35 cellular contexts compared by ENCODE assay signal in the genomic region with DNA sequence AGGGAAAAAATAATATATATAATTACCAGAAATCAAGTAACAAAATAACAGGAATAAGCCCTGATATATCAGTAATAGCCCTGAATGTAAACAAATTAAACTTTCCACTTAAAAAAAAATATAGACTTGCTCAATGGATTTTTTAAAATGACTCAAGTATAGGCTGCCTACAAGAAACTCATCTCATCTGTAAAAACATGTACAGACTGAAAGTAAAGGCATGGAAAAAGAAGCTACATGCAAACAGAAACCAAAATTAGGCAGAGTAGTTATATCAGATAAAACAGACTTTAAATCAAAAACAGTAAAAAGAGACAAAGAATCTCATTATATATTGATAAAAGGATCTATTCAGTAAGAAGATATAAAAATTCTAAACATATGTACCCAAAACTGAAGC.
"Had no signal": no experiment of that assay in that cellular context is flagged by ENCODE, and none has a peak within 500 bp of the region (broad histone marks: within the 10 kb centered on the region; RNA-seq: fewer than 3 reads in every experiment).

No MANE protein-coding gene starts in this region.

- H3K36me3 ChIP-seq: adrenal gland, SJCRH30, WERI-Rb-1 had no signal

- FAIRE-seq: astrocyte, bronchial epithelial cell, colon had no signal

- DNase-seq: activated CD4-positive, alpha-beta T cell treated with anti-CD3 and anti-CD28 coated beads for 1 hour; activated CD4-positive, alpha-beta T cell treated with anti-CD3 and anti-CD28 coated beads, Interleukin-2, amount 10 ng/mL, durations not matched to agents 7 days and 5 days; activated CD4-positive, alpha-beta T cell treated with anti-CD3 and anti-CD28 coated beads, Interleukin-2, amount 50 U/mL, for 48 hours; activated CD4-positive, CD25-positive, alpha-beta regulatory T cell; activated CD8-positive, alpha-beta memory T cell treated with anti-CD3 and anti-CD28 coated beads for 24 hours; activated CD8-positive, alpha-beta memory T cell treated with anti-CD3 and anti-CD28 coated beads, Interleukin-2, amount 10 ng/mL, durations not matched to agents 7 days and 5 days; activated gamma-delta T cell treated with Interleukin-2 at 50 U/mL for 16 hours; activated naive CD4-positive, alpha-beta T cell treated with anti-CD3 and anti-CD28 coated beads, Interleukin-2, amount 10 ng/mL, durations not matched to agents 7 days and 5 days; activated naive CD8-positive, alpha-beta T cell treated with anti-CD3 and anti-CD28 coated beads, Interleukin-2, amount 10 ng/mL, durations not matched to agents 7 days and 5 days; activated T-cell treated with anti-CD3 and anti-CD28 coated beads, Interleukin-2, amount 50 U/mL, for 1 hour; activated T-cell treated with anti-CD3 and anti-CD28 coated beads, Interleukin-2, amount 50 U/mL, for 72 hours; adrenal gland; body of pancreas; caudate nucleus; MM.1S; MV-4-11; NCI-H1092; NCI-H1436 treated with DMSO at 0.1 percent for 48 hours; NCI-H1694 treated with DMSO at 0.1 percent for 48 hours; NCI-H2029; NCI-H2227 treated with DMSO at 0.1 percent for 48 hours; NCI-H446 treated with DMSO at 0.1 percent for 48 hours; NCI-H524; NCI-H69; NCI-H82; SHP77; SJCRH30; T1000; WERI-Rb-1 had no signal

- H3K9me3 ChIP-seq: body of pancreas, SJCRH30 had no signal

- H3K4me3 Mint-ChIP-seq: activated CD4-positive, alpha-beta T cell treated with anti-CD3 and anti-CD28 coated beads, Interleukin-2, amount 10 ng/mL, durations not matched to agents 7 days and 5 days; activated CD8-positive, alpha-beta memory T cell treated with anti-CD3 and anti-CD28 coated beads, Interleukin-2, amount 10 ng/mL, durations not matched to agents 7 days and 5 days; activated naive CD4-positive, alpha-beta T cell treated with anti-CD3 and anti-CD28 coated beads, Interleukin-2, amount 10 ng/mL, durations not matched to agents 7 days and 5 days; activated naive CD8-positive, alpha-beta T cell treated with anti-CD3 and anti-CD28 coated beads, Interleukin-2, amount 10 ng/mL, durations not matched to agents 7 days and 5 days; activated T-cell treated with anti-CD3 and anti-CD28 coated beads, Interleukin-2, amount 50 U/mL, for 72 hours had no signal

- H3K9ac ChIP-seq: KMS-11 had no signal

- H3K4me3 ChIP-seq: adrenal gland, body of pancreas, SJCRH30, SK-N-MC had no signal

- H3K27ac Mint-ChIP-seq: activated CD4-positive, alpha-beta T cell treated with anti-CD3 and anti-CD28 coated beads, Interleukin-2, amount 10 ng/mL, durations not matched to agents 7 days and 5 days; activated CD8-positive, alpha-beta memory T cell treated with anti-CD3 and anti-CD28 coated beads, Interleukin-2, amount 10 ng/mL, durations not matched to agents 7 days and 5 days; activated naive CD4-positive, alpha-beta T cell treated with anti-CD3 and anti-CD28 coated beads, Interleukin-2, amount 10 ng/mL, durations not matched to agents 7 days and 5 days; activated naive CD8-positive, alpha-beta T cell treated with anti-CD3 and anti-CD28 coated beads, Interleukin-2, amount 10 ng/mL, durations not matched to agents 7 days and 5 days; activated T-cell treated with anti-CD3 and anti-CD28 coated beads, Interleukin-2, amount 50 U/mL, for 72 hours had no signal

- H3K4me1 ChIP-seq: adrenal gland, body of pancreas, SJCRH30 had no signal

- H3K27ac ChIP-seq: adrenal gland, body of pancreas, KMS-11, SJCRH30, SK-N-MC, WERI-Rb-1 had no signal

- H3K27me3 ChIP-seq: adrenal gland, body of pancreas, SJCRH30 had no signal

- H3K27me3 Mint-ChIP-seq: activated CD4-positive, alpha-beta T cell treated with anti-CD3 and anti-CD28 coated beads, Interleukin-2, amount 10 ng/mL, durations not matched to agents 7 days and 5 days; activated CD8-positive, alpha-beta memory T cell treated with anti-CD3 and anti-CD28 coated beads, Interleukin-2, amount 10 ng/mL, durations not matched to agents 7 days and 5 days had no signal

- ATAC-seq: activated CD8-positive, alpha-beta memory T cell treated with anti-CD3 and anti-CD28 coated beads, Interleukin-2, amount 10 ng/mL, durations not matched to agents 7 days and 5 days; body of pancreas; Panc1 had no signal
